ENCODE assay signal across 8 cellular contexts in the genomic region with DNA sequence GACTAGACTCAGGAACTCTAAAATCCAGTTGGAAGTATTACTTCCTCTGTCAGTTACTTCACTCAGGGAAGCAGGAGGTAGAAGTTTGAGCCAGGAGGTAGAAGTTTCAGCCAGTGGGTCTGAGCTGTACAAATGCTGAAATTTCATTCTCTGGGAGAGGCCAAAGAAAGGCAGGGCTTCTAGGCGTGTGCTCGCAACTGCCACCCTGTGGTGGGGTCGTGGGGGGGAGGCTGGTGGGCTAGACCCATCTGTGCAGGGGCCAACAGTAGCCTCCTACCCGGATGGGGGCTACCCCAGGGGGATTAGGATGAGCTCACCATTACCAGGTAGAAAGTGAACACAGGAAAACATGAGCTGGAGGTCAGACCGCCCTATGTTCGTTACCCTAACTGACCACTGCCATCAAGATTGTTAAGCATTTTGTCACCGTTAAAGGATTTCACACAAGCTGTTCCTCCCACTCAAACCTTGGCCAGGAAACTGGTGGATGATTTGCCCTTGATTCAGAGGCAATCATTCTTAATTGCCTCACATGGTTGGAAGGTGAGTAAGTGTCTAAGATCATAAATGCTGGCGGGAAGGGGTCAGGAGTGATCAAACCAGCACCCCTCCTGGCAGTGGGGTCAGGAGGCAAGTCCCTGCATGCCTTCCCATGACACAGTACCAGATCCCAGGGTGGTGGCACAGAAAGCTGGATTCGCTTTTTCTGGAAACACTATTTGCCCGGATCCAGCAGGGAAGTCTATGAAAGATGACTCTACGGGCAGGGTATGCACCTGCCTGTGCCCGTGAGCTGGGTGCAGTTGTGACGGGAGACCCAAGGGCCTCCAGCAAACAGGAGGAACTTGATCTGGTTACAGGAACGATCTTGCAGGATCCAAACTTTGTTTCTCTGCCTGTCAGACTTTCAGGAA. TPM values are rescaled to one million over a fixed set of nuclear protein-coding genes. Genes with fewer than 3 reads are reported as not detected.
DNase-seq lines count a peak whose midpoint lies in the region; ATAC-seq and TF ChIP-seq lines count a peak whose summit lies in the region.

No MANE protein-coding gene starts in this region.

- H3K4me3 ChIP-seq in choroid plexus epithelial cell (ENCODE audit: low read depth, low read length) = no peak overlapping the region

- peak overlapping the region; percentile 89 for H3K27ac Mint-ChIP-seq in nephron progenitor cell

- TF ChIP-seq CTCF in choroid plexus epithelial cell (conservative IDR thresholded peaks at IDR 0.05; ENCODE audit: low read depth, low read length) (peak; percentile 64), nephron progenitor cell (IDR thresholded peaks at IDR 0.05) (no peak)

- DNase-seq in Caki2 (ENCODE audit: low read depth) = peak; percentile 99
- DNase-seq in NCI-H1417 treated with DMSO at 0.1 percent for 48 hours (lab: John Stamatoyannopoulos, UW) = peak; percentile 9
- DNase-seq in choroid plexus epithelial cell (ENCODE audit: low read depth) = peak; percentile 72
- no peak for DNase-seq in nephron progenitor cell
- no peak for DNase-seq in mucosa of gallbladder (ENCODE audit: low spot score)
- DNase-seq in NCI-H146 (lab: John Stamatoyannopoulos, UW) = no peak

- H3K9me3 Mint-ChIP-seq in nephron progenitor cell = peaks cover 7% of the 10 kb centered on the region

- H3K27me3 Mint-ChIP-seq in nephron progenitor cell (ENCODE audit: low read depth, poor library complexity) = peaks cover 12% of the 10 kb centered on the region

- in situ Hi-C loops in Caki2 (cut with HindIII; ENCODE audit: low pct_unique_long_range_greater_than_20kb, low sequenced_read_pairs) = no loop called here

- ATAC-seq in GM21529 (IDR thresholded peaks at IDR 0.05; ENCODE audit: unreplicated experiment) (no peak), GM21737 (IDR thresholded peaks at IDR 0.05; ENCODE audit: unreplicated experiment) (no peak)

- no peak overlapping the region for H3K4me3 Mint-ChIP-seq in nephron progenitor cell

- peaks cover 35% of the 10 kb centered on the region for H3K4me1 Mint-ChIP-seq in nephron progenitor cell

- H3K36me3 Mint-ChIP-seq in nephron progenitor cell (ENCODE audit: low read depth) = no peaks in the 10 kb centered on the region

RNA-seq across cellular contexts. Expression of a gene that starts 5.2 kb away (rescaled TPM):
- total RNA-seq in Caki2 (2014; rRNA removed; shearing (Covaris generic); ENCODE audit: low replicate concordance) = 256 and 275 TPM in 2 replicates
- 59.1 TPM for total RNA-seq in mucosa of gallbladder

Comparison
In these comparisons a context has a peak if more than half of its experiments do, and no peak if none do; other contexts are left out.
1. DNase-seq: peak in Caki2 (single experiment), NCI-H1417 treated with DMSO at 0.1 percent for 48 hours (single experiment) and choroid plexus epithelial cell (single experiment); none in nephron progenitor cell (single experiment), mucosa of gallbladder (single experiment) and NCI-H146 (single experiment).